28 cellular contexts compared by ENCODE assay signal in genomic region chr9:630817-631216, GRCh38.
DNase-seq lines count a peak whose midpoint lies in the region; ATAC-seq, FAIRE-seq and TF ChIP-seq lines count a peak whose summit lies in the region.
"Had no signal": no experiment of that assay in that cellular context is flagged by ENCODE, and none has a peak within 500 bp of the region (broad histone marks: within the 10 kb centered on the region; RNA-seq: fewer than 3 reads in every experiment).

No MANE protein-coding gene starts in this region.

- peaks cover 8% of the 10 kb centered on the region for H3K9me3 ChIP-seq in MG63
- H3K9me3 ChIP-seq in astrocyte (ENCODE audit: insufficient read depth, low read depth, low read length) = no peaks in the 10 kb centered on the region
- H3K9me3 ChIP-seq in keratinocyte (ENCODE audit: control insufficient read depth, low read depth, low read length) = no peaks in the 10 kb centered on the region
- H3K9me3 ChIP-seq: A549, adrenal gland, Peyer's patch, prostate gland, testis had no signal

- FAIRE-seq in astrocyte (lab: Jason Lieb, UNC) = no peak
- peak; percentile 75 for FAIRE-seq in keratinocyte (lab: Jason Lieb, UNC)
- FAIRE-seq: A549, colon, frontal cortex had no signal

- ATAC-seq in left cardiac atrium = no peak
- ATAC-seq in GM21360 (IDR thresholded peaks at IDR 0.05; ENCODE audit: unreplicated experiment) = no peak
- ATAC-seq: A549 had no signal

- H3K27ac ChIP-seq in astrocyte (ENCODE audit: low read depth, low read length) (no peak overlapping the region), keratinocyte (ENCODE audit: control insufficient read depth, insufficient read depth, low read length) (peak overlapping the region; percentile 31)
- H3K27ac ChIP-seq: adrenal gland, hepatocyte, KMS-11, Peyer's patch, prostate gland, testis had no signal

- no peaks in the 10 kb centered on the region for H4K20me1 ChIP-seq in astrocyte (ENCODE audit: insufficient read depth, low read length)
- no peaks in the 10 kb centered on the region for H4K20me1 ChIP-seq in keratinocyte (ENCODE audit: control insufficient read depth, extremely low read depth, insufficient read depth, low read length)

- peaks cover 8% of the 10 kb centered on the region for H3K4me1 Mint-ChIP-seq in astrocyte (ENCODE audit: low read depth, unreplicated experiment)

- H3K27me3 ChIP-seq in MG63 (no peaks in the 10 kb centered on the region), astrocyte (ENCODE audit: insufficient read depth, low read length) (no peaks in the 10 kb centered on the region), keratinocyte (ENCODE audit: control insufficient read depth, extremely low read depth, insufficient read depth, low read length) (no peaks in the 10 kb centered on the region)
- H3K27me3 ChIP-seq: adrenal gland, hepatocyte, Peyer's patch, testis had no signal

- no peaks in the 10 kb centered on the region for H3K9me1 ChIP-seq in keratinocyte (ENCODE audit: control insufficient read depth, extremely low read depth, insufficient read depth, low read length)

- intact Hi-C loops in left cardiac atrium (cut with DNase I) = no loop called here

- peaks cover 4% of the 10 kb centered on the region for H3K9me3 Mint-ChIP-seq in astrocyte (ENCODE audit: unreplicated experiment)

- in situ Hi-C loops in Caki2 (cut with HindIII; ENCODE audit: low pct_unique_long_range_greater_than_20kb, low sequenced_read_pairs) = no loop called here

- no peak overlapping the region for H3K27ac Mint-ChIP-seq in astrocyte (ENCODE audit: unreplicated experiment)
- H3K27ac Mint-ChIP-seq: CD8-positive, alpha-beta memory T cell had no signal

- H3K9ac ChIP-seq in astrocyte (ENCODE audit: low read length) = no peak overlapping the region
- no peak overlapping the region for H3K9ac ChIP-seq in keratinocyte (ENCODE audit: control insufficient read depth, extremely low read depth, insufficient read depth, low read length)
- H3K9ac ChIP-seq: KMS-11 had no signal

- DNase-seq in Caki2 (ENCODE audit: low read depth) (peak; percentile 21), MG63 (peak; percentile 47), astrocyte (ENCODE audit: low read depth) (no peak), keratinocyte (ENCODE audit: low read depth, low spot score) (no peak), left cardiac atrium (no peak), NCI-H2196 (lab: John Stamatoyannopoulos, UW; ENCODE audit: unreplicated experiment) (no peak)
- no peak for DNase-seq in activated CD4-positive, CD25-positive, alpha-beta regulatory T cell treated with anti-CD3 and anti-CD28 coated beads, Interleukin-2, amount 50 U/mL, for 72 hours
- DNase-seq: activated CD4-positive, alpha-beta T cell treated with anti-CD3 and anti-CD28 coated beads, Interleukin-2, amount 50 U/mL, for 1 hour; activated naive CD4-positive, alpha-beta T cell treated with Interleukin-2 at 50 U/mL for 16 hours; activated T-cell treated with anti-CD3 and anti-CD28 coated beads, Interleukin-2, amount 50 U/mL, for 48 hours; adrenal gland; CD8-positive, alpha-beta memory T cell; effector memory CD4-positive, alpha-beta T cell; GDM1; left ventricle myocardium inferior; naive B cell; NCI-H1092; NCI-H187; Peyer's patch; stimulated activated naive CD8-positive, alpha-beta T cell treated with anti-CD3 and anti-CD28 coated beads, Interleukin-15, Interleukin-2, amounts not matched to agents 100 U/mL and 50 U/mL, for 24 hours; testis had no signal

- TF ChIP-seq CTCF in astrocyte (IDR thresholded peaks at IDR 0.05; ENCODE audit: insufficient read depth, low read depth, low read length) = no peak
- no peak for TF ChIP-seq CTCF in keratinocyte (optimal IDR thresholded peaks at IDR 0.05 in 1 of 3, IDR thresholded peaks at IDR 0.05 in 1 of 3, conservative IDR thresholded peaks at IDR 0.05 in 1 of 3; ENCODE audit: extremely low read depth in 1 of 3, insufficient read depth in 2 of 3, low read length in 3 of 3)

- no peak overlapping the region for H3K4me3 Mint-ChIP-seq in astrocyte (ENCODE audit: unreplicated experiment)
- H3K4me3 Mint-ChIP-seq: CD8-positive, alpha-beta memory T cell had no signal

- no peaks in the 10 kb centered on the region for H3K27me3 Mint-ChIP-seq in astrocyte (ENCODE audit: low read depth, unreplicated experiment)

- H3K36me3 ChIP-seq in MG63 = peaks cover 24% of the 10 kb centered on the region
- no peaks in the 10 kb centered on the region for H3K36me3 ChIP-seq in astrocyte (ENCODE audit: insufficient read depth, low read length)
- no peaks in the 10 kb centered on the region for H3K36me3 ChIP-seq in keratinocyte (ENCODE audit: control insufficient read depth in 2 of 2, extremely low read depth in 1 of 2, insufficient read depth in 2 of 2, low read length in 2 of 2)
- H3K36me3 ChIP-seq: adrenal gland, left ventricle myocardium inferior, Peyer's patch, prostate gland had no signal

- H3K4me2 ChIP-seq in astrocyte (ENCODE audit: low read length) (peak overlapping the region; percentile 34), keratinocyte (ENCODE audit: control insufficient read depth, extremely low read depth, insufficient read depth, low read depth, low read length) (no peak overlapping the region)
- H3K4me2 ChIP-seq: A549, hepatocyte had no signal

- peaks cover 5% of the 10 kb centered on the region for H3K36me3 Mint-ChIP-seq in astrocyte (ENCODE audit: low read depth, unreplicated experiment)

- no peak overlapping the region for H3K4me3 ChIP-seq in MG63
- no peak overlapping the region for H3K4me3 ChIP-seq in astrocyte (ENCODE audit: insufficient read depth, low read depth, low read length)
- no peak overlapping the region for H3K4me3 ChIP-seq in keratinocyte (ENCODE audit: control insufficient read depth in 2 of 3, extremely low read depth in 1 of 3, insufficient read depth in 2 of 3, low read depth in 1 of 3, low read length in 3 of 3)
- H3K4me3 ChIP-seq: A549, adrenal gland, hepatocyte, left ventricle myocardium inferior, Peyer's patch, prostate gland, testis had no signal

- H3K79me2 ChIP-seq in astrocyte (ENCODE audit: insufficient read depth, low read length) = no peaks in the 10 kb centered on the region
- no peaks in the 10 kb centered on the region for H3K79me2 ChIP-seq in keratinocyte (ENCODE audit: control insufficient read depth, insufficient read depth, low read length)
- H3K79me2 ChIP-seq: hepatocyte had no signal

- dilution Hi-C loops in keratinocyte (cut with MboI; ENCODE audit: extremely low pct_ligation_motif_present, low sequenced_read_pairs) = no loop called here

- H3K4me1 ChIP-seq in astrocyte (ENCODE audit: insufficient read depth, low read length) (peaks cover 8% of the 10 kb centered on the region), keratinocyte (ENCODE audit: control insufficient read depth, extremely low read depth, insufficient read depth, low read length) (peaks cover 14% of the 10 kb centered on the region)
- H3K4me1 ChIP-seq: adrenal gland, Peyer's patch, prostate gland had no signal

- no peak overlapping the region for H2AFZ ChIP-seq in astrocyte (ENCODE audit: low read depth, low read length)
- no peak overlapping the region for H2AFZ ChIP-seq in keratinocyte (ENCODE audit: control insufficient read depth, low read length)
- H2AFZ ChIP-seq: hepatocyte had no signal

Comparison
In these comparisons a context has a peak if more than half of its experiments do, and no peak if none do; other contexts are left out.
1. DNase-seq: peak in Caki2 (single experiment) and MG63 (single experiment); none in astrocyte (single experiment), keratinocyte (single experiment), activated CD4-positive, CD25-positive, alpha-beta regulatory T cell treated with anti-CD3 and anti-CD28 coated beads, Interleukin-2, amount 50 U/mL, for 72 hours (single experiment), left cardiac atrium (single experiment) and NCI-H2196 (single experiment).